Comparison of ENCODE assay signal across 11 cellular contexts in the genomic region with DNA sequence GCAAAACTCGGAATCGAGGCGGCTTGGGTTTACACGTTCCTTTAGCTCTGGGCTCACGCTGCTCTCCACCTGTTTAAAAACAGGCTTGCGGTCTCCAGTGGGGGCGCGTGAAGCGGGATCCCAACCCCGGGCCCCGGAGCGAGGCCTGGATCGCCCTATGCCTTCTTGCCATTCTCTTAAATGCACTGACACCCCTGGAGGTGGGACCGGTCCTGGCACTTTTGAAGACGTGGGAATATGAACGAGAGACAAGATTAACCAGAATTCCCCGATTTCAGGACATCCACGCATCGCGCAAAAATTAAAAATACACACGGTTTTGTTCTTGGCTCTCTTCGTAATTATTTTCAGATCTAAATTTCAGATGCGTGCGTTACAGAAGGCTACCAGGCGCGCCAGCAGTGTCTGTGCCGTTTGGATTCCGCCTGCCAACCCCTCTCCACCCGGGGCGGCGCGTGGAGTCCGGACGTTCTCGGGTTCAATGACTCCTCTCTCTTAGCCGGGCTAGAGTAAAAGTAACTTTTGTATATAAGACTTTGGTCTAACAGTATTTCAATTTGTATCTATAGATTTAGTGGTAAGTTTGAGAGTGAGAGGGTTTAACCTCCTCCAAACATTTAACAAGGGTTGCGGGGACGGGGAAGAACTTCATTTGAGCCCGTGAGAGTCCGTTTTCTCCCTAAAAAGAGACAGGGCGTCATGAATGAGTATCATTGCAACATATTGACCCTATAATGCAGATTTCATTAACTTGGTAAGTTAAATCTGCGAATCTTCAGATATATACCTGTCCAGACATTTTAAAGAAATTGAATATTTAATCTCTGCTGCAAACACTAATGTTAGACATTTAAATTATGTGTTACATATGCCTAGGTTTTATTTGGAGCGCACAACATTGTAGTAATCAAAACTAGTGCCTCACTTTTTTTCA. TPM values are rescaled to one million over a fixed set of nuclear protein-coding genes. Genes with fewer than 3 reads are reported as not detected.
DNase-seq lines count a peak whose midpoint lies in the region; ATAC-seq and TF ChIP-seq lines count a peak whose summit lies in the region.
"Had no signal": no experiment of that assay in that cellular context is flagged by ENCODE, and none has a peak within 500 bp of the region (broad histone marks: within the 10 kb centered on the region; RNA-seq: fewer than 3 reads in every experiment).

No MANE protein-coding gene starts in this region.

- no peak overlapping the region for H3K4me3 Mint-ChIP-seq in activated CD4-positive, alpha-beta T cell treated with anti-CD3 and anti-CD28 coated beads, Interleukin-2, amount 10 ng/mL, durations not matched to agents 7 days and 5 days
- H3K4me3 Mint-ChIP-seq in progenitor cell of endocrine pancreas (ENCODE audit: low read depth) = no peak overlapping the region

- no peak for ATAC-seq in sciatic nerve
- ATAC-seq: naive thymus-derived CD4-positive, alpha-beta T cell had no signal

- CTCF ChIA-PET in activated CD4-positive, alpha-beta T cell treated with anti-CD3 and anti-CD28 coated beads, Interleukin-2, amount 10 ng/mL, durations not matched to agents 7 days and 5 days (lab: Charles Lee) = no interaction called here

- TF ChIP-seq CTCF in epithelial cell of proximal tubule (conservative IDR thresholded peaks at IDR 0.05; ENCODE audit: low read depth, low read length) (no peak), progenitor cell of endocrine pancreas (IDR thresholded peaks at IDR 0.05; ENCODE audit: unreplicated experiment) (peak; percentile 21)

- H3K27ac Mint-ChIP-seq in activated CD4-positive, alpha-beta T cell treated with anti-CD3 and anti-CD28 coated beads, Interleukin-2, amount 10 ng/mL, durations not matched to agents 7 days and 5 days = peak overlapping the region; percentile 76
- H3K27ac Mint-ChIP-seq in progenitor cell of endocrine pancreas = peak overlapping the region; percentile 69

- peak overlapping the region; percentile 77 for H3K4me3 ChIP-seq in epithelial cell of proximal tubule (ENCODE audit: low read depth, low read length)

- intact Hi-C loops in sciatic nerve (cut with DNase I) = loop anchor here (5.0 to 10.0 kb wide), 2 partner anchors 142 to 210 kb away; no protein-coding TSS in a partner anchor

- DNase-seq in activated CD4-positive, alpha-beta T cell treated with anti-CD3 and anti-CD28 coated beads, Interleukin-2, amount 10 ng/mL, durations not matched to agents 7 days and 5 days = no peak
- DNase-seq in activated CD4-positive, alpha-beta T cell treated with anti-CD3 and anti-CD28 coated beads, Interleukin-2, amount 50 U/mL, for 4 hours = no peak
- DNase-seq in NCI-H69 (lab: John Stamatoyannopoulos, UW) (peak; percentile 37), epithelial cell of proximal tubule (ENCODE audit: low read depth) (no peak), progenitor cell of endocrine pancreas (ENCODE audit: low spot score, unreplicated experiment) (no peak), sciatic nerve (ENCODE audit: low spot score) (no peak), NCI-H510A treated with DMSO at 0.1 percent for 48 hours (lab: John Stamatoyannopoulos, UW) (no peak)
- no peak for DNase-seq in stimulated activated CD8-positive, alpha-beta memory T cell treated with anti-CD3 and anti-CD28 coated beads, Interleukin-4, amount 100 ng/mL, for 48 hours
- DNase-seq: EL; naive thymus-derived CD4-positive, alpha-beta T cell; NCI-H446 treated with DMSO at 0.1 percent for 48 hours had no signal

- POLR2A ChIA-PET in activated CD4-positive, alpha-beta T cell treated with anti-CD3 and anti-CD28 coated beads, Interleukin-2, amount 10 ng/mL, durations not matched to agents 7 days and 5 days (lab: Charles Lee) = no interaction called here

- no peaks in the 10 kb centered on the region for H3K36me3 Mint-ChIP-seq in activated CD4-positive, alpha-beta T cell treated with anti-CD3 and anti-CD28 coated beads, Interleukin-2, amount 10 ng/mL, durations not matched to agents 7 days and 5 days (ENCODE audit: low read depth)
- no peaks in the 10 kb centered on the region for H3K36me3 Mint-ChIP-seq in progenitor cell of endocrine pancreas (ENCODE audit: insufficient read depth)

- H3K9me3 Mint-ChIP-seq in activated CD4-positive, alpha-beta T cell treated with anti-CD3 and anti-CD28 coated beads, Interleukin-2, amount 10 ng/mL, durations not matched to agents 7 days and 5 days = no peaks in the 10 kb centered on the region
- H3K9me3 Mint-ChIP-seq in progenitor cell of endocrine pancreas (ENCODE audit: low read depth) = no peaks in the 10 kb centered on the region

- H3K27me3 Mint-ChIP-seq in activated CD4-positive, alpha-beta T cell treated with anti-CD3 and anti-CD28 coated beads, Interleukin-2, amount 10 ng/mL, durations not matched to agents 7 days and 5 days = peaks cover 76% of the 10 kb centered on the region
- peaks cover 86% of the 10 kb centered on the region for H3K27me3 Mint-ChIP-seq in progenitor cell of endocrine pancreas

- peaks cover 13% of the 10 kb centered on the region for H3K4me1 Mint-ChIP-seq in activated CD4-positive, alpha-beta T cell treated with anti-CD3 and anti-CD28 coated beads, Interleukin-2, amount 10 ng/mL, durations not matched to agents 7 days and 5 days
- peaks cover 2% of the 10 kb centered on the region for H3K4me1 Mint-ChIP-seq in progenitor cell of endocrine pancreas (ENCODE audit: low read depth)

RNA-seq across cellular contexts. Expression of a gene that starts 3.8 kb away (rescaled TPM):
- not detected for total RNA-seq in activated CD4-positive, alpha-beta T cell treated with anti-CD3 and anti-CD28 coated beads, Interleukin-2, amount 10 ng/mL, durations not matched to agents 7 days and 5 days
- 26.8 and 30.0 TPM in 2 replicates for total RNA-seq in epithelial cell of proximal tubule
- 0.19 and 0.29 TPM in 2 replicates for total RNA-seq in progenitor cell of endocrine pancreas
- total RNA-seq in sciatic nerve = 99.3 TPM

RNA-seq across cellular contexts. Expression of a gene that starts 53.5 kb away (rescaled TPM):
- total RNA-seq in activated CD4-positive, alpha-beta T cell treated with anti-CD3 and anti-CD28 coated beads, Interleukin-2, amount 10 ng/mL, durations not matched to agents 7 days and 5 days = 100 to 1,000 TPM; 693 to 807 TPM
- total RNA-seq in epithelial cell of proximal tubule = 731 and 741 TPM in 2 replicates
- total RNA-seq in progenitor cell of endocrine pancreas = 589 and 604 TPM in 2 replicates
- total RNA-seq in sciatic nerve = 508 TPM

Comparison
In these comparisons a context has a peak if more than half of its experiments do, and no peak if none do; other contexts are left out.
1. RNA of a gene that starts 3.8 kb away (total RNA-seq): 99.3 TPM in sciatic nerve (single experiment) and 26.8 to 30.0 TPM in epithelial cell of proximal tubule; 0.19 to 0.29 TPM in progenitor cell of endocrine pancreas and not detected in activated CD4-positive, alpha-beta T cell treated with anti-CD3 and anti-CD28 coated beads, Interleukin-2, amount 10 ng/mL, durations not matched to agents 7 days and 5 days; every median in the first group is over 10 times any median in the second.